Comparison of ENCODE assay signal across 1 cellular context in the genomic region with DNA sequence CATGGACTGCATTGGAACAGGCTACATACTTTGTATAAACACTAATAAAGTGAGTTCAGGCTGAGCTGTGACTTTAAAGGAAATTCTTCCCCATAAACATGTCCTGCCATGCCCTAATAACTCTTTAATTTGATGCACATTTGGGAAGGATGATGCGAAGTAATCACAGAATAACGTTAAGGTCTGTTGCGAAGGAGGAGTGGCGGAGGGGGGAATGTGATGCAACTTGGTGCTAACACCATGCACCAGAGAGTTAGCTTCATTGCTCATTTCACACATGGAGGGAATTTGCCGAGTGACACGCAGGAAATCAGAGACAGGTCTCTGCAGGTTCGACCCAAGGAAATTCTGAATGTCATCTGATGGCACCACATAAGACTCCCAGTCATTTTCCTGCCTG.
TF ChIP-seq lines count a peak whose summit lies in the region.

No MANE protein-coding gene starts in this region.

TF ChIP-seq in GM23338, 12 proteins besides CTCF, POLR2A, EP300 and RAD21 (continued from another document):
- TF ChIP-seq, protein P1, sequence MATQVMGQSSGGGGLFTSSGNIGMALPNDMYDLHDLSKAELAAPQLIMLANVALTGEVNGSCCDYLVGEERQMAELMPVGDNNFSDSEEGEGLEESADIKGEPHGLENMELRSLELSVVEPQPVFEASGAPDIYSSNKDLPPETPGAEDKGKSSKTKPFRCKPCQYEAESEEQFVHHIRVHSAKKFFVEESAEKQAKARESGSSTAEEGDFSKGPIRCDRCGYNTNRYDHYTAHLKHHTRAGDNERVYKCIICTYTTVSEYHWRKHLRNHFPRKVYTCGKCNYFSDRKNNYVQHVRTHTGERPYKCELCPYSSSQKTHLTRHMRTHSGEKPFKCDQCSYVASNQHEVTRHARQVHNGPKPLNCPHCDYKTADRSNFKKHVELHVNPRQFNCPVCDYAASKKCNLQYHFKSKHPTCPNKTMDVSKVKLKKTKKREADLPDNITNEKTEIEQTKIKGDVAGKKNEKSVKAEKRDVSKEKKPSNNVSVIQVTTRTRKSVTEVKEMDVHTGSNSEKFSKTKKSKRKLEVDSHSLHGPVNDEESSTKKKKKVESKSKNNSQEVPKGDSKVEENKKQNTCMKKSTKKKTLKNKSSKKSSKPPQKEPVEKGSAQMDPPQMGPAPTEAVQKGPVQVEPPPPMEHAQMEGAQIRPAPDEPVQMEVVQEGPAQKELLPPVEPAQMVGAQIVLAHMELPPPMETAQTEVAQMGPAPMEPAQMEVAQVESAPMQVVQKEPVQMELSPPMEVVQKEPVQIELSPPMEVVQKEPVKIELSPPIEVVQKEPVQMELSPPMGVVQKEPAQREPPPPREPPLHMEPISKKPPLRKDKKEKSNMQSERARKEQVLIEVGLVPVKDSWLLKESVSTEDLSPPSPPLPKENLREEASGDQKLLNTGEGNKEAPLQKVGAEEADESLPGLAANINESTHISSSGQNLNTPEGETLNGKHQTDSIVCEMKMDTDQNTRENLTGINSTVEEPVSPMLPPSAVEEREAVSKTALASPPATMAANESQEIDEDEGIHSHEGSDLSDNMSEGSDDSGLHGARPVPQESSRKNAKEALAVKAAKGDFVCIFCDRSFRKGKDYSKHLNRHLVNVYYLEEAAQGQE (IDR thresholded peaks at IDR 0.05; ENCODE audit: unreplicated experiment), result no peak
- no peak for TF ChIP-seq EZH2 (IDR thresholded peaks at IDR 0.05; ENCODE audit: low read depth, unreplicated experiment)
- no peak for TF ChIP-seq JUNB (IDR thresholded peaks at IDR 0.05; ENCODE audit: unreplicated experiment)
- no peak for TF ChIP-seq NANOG (IDR thresholded peaks at IDR 0.05; ENCODE audit: borderline replicate concordance)
- TF ChIP-seq POLR2AphosphoS5 (IDR thresholded peaks at IDR 0.05; ENCODE audit: low read depth), result no peak
- TF ChIP-seq STAT1 (IDR thresholded peaks at IDR 0.05; ENCODE audit: unreplicated experiment), result no peak
- no peak for TF ChIP-seq ZNF114 (CRISPR knock-in tag; IDR thresholded peaks at IDR 0.05)
- no peak for TF ChIP-seq EZH2phosphoT487 (IDR thresholded peaks at IDR 0.05; ENCODE audit: unreplicated experiment)
- TF ChIP-seq, protein P2, sequence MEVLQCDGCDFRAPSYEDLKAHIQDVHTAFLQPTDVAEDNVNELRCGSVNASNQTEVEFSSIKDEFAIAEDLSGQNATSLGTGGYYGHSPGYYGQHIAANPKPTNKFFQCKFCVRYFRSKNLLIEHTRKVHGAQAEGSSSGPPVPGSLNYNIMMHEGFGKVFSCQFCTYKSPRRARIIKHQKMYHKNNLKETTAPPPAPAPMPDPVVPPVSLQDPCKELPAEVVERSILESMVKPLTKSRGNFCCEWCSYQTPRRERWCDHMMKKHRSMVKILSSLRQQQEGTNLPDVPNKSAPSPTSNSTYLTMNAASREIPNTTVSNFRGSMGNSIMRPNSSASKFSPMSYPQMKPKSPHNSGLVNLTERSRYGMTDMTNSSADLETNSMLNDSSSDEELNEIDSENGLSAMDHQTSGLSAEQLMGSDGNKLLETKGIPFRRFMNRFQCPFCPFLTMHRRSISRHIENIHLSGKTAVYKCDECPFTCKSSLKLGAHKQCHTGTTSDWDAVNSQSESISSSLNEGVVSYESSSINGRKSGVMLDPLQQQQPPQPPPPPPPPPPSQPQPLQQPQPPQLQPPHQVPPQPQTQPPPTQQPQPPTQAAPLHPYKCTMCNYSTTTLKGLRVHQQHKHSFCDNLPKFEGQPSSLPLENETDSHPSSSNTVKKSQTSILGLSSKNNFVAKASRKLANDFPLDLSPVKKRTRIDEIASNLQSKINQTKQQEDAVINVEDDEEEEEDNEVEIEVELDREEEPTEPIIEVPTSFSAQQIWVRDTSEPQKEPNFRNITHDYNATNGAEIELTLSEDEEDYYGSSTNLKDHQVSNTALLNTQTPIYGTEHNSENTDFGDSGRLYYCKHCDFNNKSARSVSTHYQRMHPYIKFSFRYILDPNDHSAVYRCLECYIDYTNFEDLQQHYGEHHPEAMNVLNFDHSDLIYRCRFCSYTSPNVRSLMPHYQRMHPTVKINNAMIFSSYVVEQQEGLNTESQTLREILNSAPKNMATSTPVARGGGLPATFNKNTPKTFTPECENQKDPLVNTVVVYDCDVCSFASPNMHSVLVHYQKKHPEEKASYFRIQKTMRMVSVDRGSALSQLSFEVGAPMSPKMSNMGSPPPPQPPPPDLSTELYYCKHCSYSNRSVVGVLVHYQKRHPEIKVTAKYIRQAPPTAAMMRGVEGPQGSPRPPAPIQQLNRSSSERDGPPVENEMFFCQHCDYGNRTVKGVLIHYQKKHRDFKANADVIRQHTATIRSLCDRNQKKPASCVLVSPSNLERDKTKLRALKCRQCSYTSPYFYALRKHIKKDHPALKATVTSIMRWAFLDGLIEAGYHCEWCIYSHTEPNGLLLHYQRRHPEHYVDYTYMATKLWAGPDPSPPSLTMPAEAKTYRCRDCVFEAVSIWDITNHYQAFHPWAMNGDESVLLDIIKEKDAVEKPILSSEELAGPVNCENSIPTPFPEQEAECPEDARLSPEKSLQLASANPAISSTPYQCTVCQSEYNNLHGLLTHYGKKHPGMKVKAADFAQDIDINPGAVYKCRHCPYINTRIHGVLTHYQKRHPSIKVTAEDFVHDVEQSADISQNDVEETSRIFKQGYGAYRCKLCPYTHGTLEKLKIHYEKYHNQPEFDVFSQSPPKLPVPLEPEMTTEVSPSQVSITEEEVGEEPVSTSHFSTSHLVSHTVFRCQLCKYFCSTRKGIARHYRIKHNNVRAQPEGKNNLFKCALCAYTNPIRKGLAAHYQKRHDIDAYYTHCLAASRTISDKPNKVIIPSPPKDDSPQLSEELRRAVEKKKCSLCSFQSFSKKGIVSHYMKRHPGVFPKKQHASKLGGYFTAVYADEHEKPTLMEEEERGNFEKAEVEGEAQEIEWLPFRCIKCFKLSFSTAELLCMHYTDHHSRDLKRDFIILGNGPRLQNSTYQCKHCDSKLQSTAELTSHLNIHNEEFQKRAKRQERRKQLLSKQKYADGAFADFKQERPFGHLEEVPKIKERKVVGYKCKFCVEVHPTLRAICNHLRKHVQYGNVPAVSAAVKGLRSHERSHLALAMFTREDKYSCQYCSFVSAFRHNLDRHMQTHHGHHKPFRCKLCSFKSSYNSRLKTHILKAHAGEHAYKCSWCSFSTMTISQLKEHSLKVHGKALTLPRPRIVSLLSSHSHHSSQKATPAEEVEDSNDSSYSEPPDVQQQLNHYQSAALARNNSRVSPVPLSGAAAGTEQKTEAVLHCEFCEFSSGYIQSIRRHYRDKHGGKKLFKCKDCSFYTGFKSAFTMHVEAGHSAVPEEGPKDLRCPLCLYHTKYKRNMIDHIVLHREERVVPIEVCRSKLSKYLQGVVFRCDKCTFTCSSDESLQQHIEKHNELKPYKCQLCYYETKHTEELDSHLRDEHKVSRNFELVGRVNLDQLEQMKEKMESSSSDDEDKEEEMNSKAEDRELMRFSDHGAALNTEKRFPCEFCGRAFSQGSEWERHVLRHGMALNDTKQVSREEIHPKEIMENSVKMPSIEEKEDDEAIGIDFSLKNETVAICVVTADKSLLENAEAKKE (CRISPR knock-in tag; IDR thresholded peaks at IDR 0.05), result no peak
